In the genomic region with DNA sequence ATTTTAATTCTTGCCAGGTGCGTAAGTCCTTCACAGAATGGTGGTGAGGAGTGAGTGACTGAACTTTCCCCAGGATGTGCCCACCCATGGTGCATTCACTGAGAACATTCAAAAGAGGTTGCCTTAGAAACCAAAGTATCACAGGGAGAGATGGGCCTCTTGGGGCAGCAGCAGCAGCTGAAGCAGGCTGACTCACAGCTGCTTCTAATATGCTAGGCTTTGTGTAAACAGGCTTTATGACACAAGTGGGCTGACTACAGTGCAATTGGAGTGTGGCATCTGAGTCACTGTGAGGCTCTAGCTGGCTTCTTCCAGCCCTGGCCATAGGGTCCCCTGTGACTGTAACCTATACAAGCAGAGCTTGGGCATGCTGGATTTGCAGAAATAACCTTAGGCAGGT, we compare ENCODE assay signal across 1 cellular context.
TF ChIP-seq lines count a peak whose summit lies in the region.

No MANE protein-coding gene starts in this region.

TF ChIP-seq in HEK293, 187 proteins besides CTCF, POLR2A, EP300 and RAD21 (continued from another document and continues in another):
- TF ChIP-seq, protein P1, sequence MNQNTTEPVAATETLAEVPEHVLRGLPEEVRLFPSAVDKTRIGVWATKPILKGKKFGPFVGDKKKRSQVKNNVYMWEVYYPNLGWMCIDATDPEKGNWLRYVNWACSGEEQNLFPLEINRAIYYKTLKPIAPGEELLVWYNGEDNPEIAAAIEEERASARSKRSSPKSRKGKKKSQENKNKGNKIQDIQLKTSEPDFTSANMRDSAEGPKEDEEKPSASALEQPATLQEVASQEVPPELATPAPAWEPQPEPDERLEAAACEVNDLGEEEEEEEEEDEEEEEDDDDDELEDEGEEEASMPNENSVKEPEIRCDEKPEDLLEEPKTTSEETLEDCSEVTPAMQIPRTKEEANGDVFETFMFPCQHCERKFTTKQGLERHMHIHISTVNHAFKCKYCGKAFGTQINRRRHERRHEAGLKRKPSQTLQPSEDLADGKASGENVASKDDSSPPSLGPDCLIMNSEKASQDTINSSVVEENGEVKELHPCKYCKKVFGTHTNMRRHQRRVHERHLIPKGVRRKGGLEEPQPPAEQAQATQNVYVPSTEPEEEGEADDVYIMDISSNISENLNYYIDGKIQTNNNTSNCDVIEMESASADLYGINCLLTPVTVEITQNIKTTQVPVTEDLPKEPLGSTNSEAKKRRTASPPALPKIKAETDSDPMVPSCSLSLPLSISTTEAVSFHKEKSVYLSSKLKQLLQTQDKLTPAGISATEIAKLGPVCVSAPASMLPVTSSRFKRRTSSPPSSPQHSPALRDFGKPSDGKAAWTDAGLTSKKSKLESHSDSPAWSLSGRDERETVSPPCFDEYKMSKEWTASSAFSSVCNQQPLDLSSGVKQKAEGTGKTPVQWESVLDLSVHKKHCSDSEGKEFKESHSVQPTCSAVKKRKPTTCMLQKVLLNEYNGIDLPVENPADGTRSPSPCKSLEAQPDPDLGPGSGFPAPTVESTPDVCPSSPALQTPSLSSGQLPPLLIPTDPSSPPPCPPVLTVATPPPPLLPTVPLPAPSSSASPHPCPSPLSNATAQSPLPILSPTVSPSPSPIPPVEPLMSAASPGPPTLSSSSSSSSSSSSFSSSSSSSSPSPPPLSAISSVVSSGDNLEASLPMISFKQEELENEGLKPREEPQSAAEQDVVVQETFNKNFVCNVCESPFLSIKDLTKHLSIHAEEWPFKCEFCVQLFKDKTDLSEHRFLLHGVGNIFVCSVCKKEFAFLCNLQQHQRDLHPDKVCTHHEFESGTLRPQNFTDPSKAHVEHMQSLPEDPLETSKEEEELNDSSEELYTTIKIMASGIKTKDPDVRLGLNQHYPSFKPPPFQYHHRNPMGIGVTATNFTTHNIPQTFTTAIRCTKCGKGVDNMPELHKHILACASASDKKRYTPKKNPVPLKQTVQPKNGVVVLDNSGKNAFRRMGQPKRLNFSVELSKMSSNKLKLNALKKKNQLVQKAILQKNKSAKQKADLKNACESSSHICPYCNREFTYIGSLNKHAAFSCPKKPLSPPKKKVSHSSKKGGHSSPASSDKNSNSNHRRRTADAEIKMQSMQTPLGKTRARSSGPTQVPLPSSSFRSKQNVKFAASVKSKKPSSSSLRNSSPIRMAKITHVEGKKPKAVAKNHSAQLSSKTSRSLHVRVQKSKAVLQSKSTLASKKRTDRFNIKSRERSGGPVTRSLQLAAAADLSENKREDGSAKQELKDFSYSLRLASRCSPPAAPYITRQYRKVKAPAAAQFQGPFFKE (tag by site-specific recombination; IDR thresholded peaks at IDR 0.05; ENCODE audit: borderline replicate concordance) = no peak
- peak; percentile 92 for TF ChIP-seq ZNF184 (tag by site-specific recombination; IDR thresholded peaks at IDR 0.05)
- TF ChIP-seq ZNF121 (tag by site-specific recombination; IDR thresholded peaks at IDR 0.05) = no peak
- TF ChIP-seq ZNF791 (tag by site-specific recombination; IDR thresholded peaks at IDR 0.05) = no peak
- no peak for TF ChIP-seq BCL11B (tag by site-specific recombination; IDR thresholded peaks at IDR 0.05; ENCODE audit: low read depth)
- TF ChIP-seq KLF1 (tag by site-specific recombination; IDR thresholded peaks at IDR 0.05) = no peak
- no peak for TF ChIP-seq KLF7 (tag by site-specific recombination; IDR thresholded peaks at IDR 0.05; ENCODE audit: borderline replicate concordance)
- peak; percentile 47; the same call in 1 of the 2 replicates for TF ChIP-seq SCRT2 (tag by site-specific recombination; IDR thresholded peaks at IDR 0.05)
- TF ChIP-seq ZNF341 (tag by site-specific recombination; IDR thresholded peaks at IDR 0.05; ENCODE audit: low read depth) = no peak
- no peak for TF ChIP-seq ZFP69B (tag by site-specific recombination; IDR thresholded peaks at IDR 0.05)
- TF ChIP-seq, protein P2, sequence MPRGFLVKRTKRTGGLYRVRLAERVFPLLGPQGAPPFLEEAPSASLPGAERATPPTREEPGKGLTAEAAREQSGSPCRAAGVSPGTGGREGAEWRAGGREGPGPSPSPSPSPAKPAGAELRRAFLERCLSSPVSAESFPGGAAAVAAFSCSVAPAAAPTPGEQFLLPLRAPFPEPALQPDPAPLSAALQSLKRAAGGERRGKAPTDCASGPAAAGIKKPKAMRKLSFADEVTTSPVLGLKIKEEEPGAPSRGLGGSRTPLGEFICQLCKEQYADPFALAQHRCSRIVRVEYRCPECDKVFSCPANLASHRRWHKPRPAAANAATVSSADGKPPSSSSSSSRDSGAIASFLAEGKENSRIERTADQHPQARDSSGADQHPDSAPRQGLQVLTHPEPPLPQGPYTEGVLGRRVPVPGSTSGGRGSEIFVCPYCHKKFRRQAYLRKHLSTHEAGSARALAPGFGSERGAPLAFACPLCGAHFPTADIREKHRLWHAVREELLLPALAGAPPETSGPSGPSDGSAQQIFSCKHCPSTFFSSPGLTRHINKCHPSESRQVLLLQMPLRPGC (tag by site-specific recombination; IDR thresholded peaks at IDR 0.05) = peak; percentile 90
- TF ChIP-seq ZNF792 (tag by site-specific recombination; IDR thresholded peaks at IDR 0.05) = no peak
- TF ChIP-seq ZNF521 (tag by site-specific recombination; IDR thresholded peaks at IDR 0.05) = no peak
- no peak for TF ChIP-seq ZNF157 (tag by site-specific recombination; IDR thresholded peaks at IDR 0.05)
- TF ChIP-seq ZNF112 (tag by site-specific recombination; IDR thresholded peaks at IDR 0.05) = no peak
- no peak for TF ChIP-seq ZNF585B (tag by site-specific recombination; IDR thresholded peaks at IDR 0.05)
- peak; percentile 80 for TF ChIP-seq GLIS1 (tag by site-specific recombination; IDR thresholded peaks at IDR 0.05)
- TF ChIP-seq ZNF433 (tag by site-specific recombination; IDR thresholded peaks at IDR 0.05; ENCODE audit: low read depth) = no peak
- TF ChIP-seq ZNF777 (tag by site-specific recombination; IDR thresholded peaks at IDR 0.05; ENCODE audit: borderline replicate concordance) = no peak
- TF ChIP-seq, protein P3, sequence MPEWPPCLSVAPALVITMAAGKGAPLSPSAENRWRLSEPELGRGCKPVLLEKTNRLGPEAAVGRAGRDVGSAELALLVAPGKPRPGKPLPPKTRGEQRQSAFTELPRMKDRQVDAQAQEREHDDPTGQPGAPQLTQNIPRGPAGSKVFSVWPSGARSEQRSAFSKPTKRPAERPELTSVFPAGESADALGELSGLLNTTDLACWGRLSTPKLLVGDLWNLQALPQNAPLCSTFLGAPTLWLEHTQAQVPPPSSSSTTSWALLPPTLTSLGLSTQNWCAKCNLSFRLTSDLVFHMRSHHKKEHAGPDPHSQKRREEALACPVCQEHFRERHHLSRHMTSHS (tag by site-specific recombination; IDR thresholded peaks at IDR 0.05) = no peak
- no peak for TF ChIP-seq ZNF416 (tag by site-specific recombination; IDR thresholded peaks at IDR 0.05)
- no peak for TF ChIP-seq ZNF302 (tag by site-specific recombination; IDR thresholded peaks at IDR 0.05; ENCODE audit: low read depth)
- no peak for TF ChIP-seq ZFP41 (tag by site-specific recombination; IDR thresholded peaks at IDR 0.05; ENCODE audit: borderline replicate concordance)
- TF ChIP-seq ZNF146 (tag by site-specific recombination; IDR thresholded peaks at IDR 0.05) = no peak
- no peak for TF ChIP-seq ZNF626 (tag by site-specific recombination; IDR thresholded peaks at IDR 0.05)
- TF ChIP-seq ZNF426 (tag by site-specific recombination; IDR thresholded peaks at IDR 0.05) = no peak
- TF ChIP-seq, protein P4, sequence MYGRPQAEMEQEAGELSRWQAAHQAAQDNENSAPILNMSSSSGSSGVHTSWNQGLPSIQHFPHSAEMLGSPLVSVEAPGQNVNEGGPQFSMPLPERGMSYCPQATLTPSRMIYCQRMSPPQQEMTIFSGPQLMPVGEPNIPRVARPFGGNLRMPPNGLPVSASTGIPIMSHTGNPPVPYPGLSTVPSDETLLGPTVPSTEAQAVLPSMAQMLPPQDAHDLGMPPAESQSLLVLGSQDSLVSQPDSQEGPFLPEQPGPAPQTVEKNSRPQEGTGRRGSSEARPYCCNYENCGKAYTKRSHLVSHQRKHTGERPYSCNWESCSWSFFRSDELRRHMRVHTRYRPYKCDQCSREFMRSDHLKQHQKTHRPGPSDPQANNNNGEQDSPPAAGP (tag by site-specific recombination; IDR thresholded peaks at IDR 0.05) = peak; percentile 88
- TF ChIP-seq, protein P5, sequence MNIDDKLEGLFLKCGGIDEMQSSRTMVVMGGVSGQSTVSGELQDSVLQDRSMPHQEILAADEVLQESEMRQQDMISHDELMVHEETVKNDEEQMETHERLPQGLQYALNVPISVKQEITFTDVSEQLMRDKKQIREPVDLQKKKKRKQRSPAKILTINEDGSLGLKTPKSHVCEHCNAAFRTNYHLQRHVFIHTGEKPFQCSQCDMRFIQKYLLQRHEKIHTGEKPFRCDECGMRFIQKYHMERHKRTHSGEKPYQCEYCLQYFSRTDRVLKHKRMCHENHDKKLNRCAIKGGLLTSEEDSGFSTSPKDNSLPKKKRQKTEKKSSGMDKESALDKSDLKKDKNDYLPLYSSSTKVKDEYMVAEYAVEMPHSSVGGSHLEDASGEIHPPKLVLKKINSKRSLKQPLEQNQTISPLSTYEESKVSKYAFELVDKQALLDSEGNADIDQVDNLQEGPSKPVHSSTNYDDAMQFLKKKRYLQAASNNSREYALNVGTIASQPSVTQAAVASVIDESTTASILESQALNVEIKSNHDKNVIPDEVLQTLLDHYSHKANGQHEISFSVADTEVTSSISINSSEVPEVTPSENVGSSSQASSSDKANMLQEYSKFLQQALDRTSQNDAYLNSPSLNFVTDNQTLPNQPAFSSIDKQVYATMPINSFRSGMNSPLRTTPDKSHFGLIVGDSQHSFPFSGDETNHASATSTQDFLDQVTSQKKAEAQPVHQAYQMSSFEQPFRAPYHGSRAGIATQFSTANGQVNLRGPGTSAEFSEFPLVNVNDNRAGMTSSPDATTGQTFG (tag by site-specific recombination; IDR thresholded peaks at IDR 0.05; ENCODE audit: borderline replicate concordance) = no peak
- TF ChIP-seq ZBTB48 (tag by site-specific recombination; IDR thresholded peaks at IDR 0.05) = no peak
- no peak for TF ChIP-seq ZSCAN16 (tag by site-specific recombination; IDR thresholded peaks at IDR 0.05)
- peak; percentile 99 for TF ChIP-seq TRIM28 (IDR thresholded peaks at IDR 0.05; ENCODE audit: borderline replicate concordance, low read length)
- TF ChIP-seq, protein P6, sequence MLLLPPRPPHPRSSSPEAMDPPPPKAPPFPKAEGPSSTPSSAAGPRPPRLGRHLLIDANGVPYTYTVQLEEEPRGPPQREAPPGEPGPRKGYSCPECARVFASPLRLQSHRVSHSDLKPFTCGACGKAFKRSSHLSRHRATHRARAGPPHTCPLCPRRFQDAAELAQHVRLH (tag by site-specific recombination; IDR thresholded peaks at IDR 0.05) = no peak
- TF ChIP-seq GLIS2 (tag by site-specific recombination; IDR thresholded peaks at IDR 0.05) = no peak
- no peak for TF ChIP-seq ZNF214 (tag by site-specific recombination; IDR thresholded peaks at IDR 0.05; ENCODE audit: borderline replicate concordance)
- no peak for TF ChIP-seq ZNF48 (tag by site-specific recombination; IDR thresholded peaks at IDR 0.05)
- TF ChIP-seq ZBTB1 (tag by site-specific recombination; IDR thresholded peaks at IDR 0.05) = peak; percentile 51; the same call in 1 of the 2 replicates
- TF ChIP-seq, protein P7, sequence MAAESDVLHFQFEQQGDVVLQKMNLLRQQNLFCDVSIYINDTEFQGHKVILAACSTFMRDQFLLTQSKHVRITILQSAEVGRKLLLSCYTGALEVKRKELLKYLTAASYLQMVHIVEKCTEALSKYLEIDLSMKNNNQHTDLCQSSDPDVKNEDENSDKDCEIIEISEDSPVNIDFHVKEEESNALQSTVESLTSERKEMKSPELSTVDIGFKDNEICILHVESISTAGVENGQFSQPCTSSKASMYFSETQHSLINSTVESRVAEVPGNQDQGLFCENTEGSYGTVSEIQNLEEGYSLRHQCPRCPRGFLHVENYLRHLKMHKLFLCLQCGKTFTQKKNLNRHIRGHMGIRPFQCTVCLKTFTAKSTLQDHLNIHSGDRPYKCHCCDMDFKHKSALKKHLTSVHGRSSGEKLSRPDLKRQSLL (tag by site-specific recombination; IDR thresholded peaks at IDR 0.05) = no peak
- TF ChIP-seq, protein P8, sequence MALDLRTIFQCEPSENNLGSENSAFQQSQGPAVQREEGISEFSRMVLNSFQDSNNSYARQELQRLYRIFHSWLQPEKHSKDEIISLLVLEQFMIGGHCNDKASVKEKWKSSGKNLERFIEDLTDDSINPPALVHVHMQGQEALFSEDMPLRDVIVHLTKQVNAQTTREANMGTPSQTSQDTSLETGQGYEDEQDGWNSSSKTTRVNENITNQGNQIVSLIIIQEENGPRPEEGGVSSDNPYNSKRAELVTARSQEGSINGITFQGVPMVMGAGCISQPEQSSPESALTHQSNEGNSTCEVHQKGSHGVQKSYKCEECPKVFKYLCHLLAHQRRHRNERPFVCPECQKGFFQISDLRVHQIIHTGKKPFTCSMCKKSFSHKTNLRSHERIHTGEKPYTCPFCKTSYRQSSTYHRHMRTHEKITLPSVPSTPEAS (tag by site-specific recombination; IDR thresholded peaks at IDR 0.05) = no peak
- no peak; the same call in 1 of the 2 replicates for TF ChIP-seq ZNF133 (tag by site-specific recombination; IDR thresholded peaks at IDR 0.05)
- no peak for TF ChIP-seq ZNF658 (tag by site-specific recombination; IDR thresholded peaks at IDR 0.05)
- TF ChIP-seq ZNF843 (tag by site-specific recombination; IDR thresholded peaks at IDR 0.05) = no peak
- TF ChIP-seq ZNF2 (tag by site-specific recombination; IDR thresholded peaks at IDR 0.05) = 0 out of 2 replicates have a peak, but pooled peaks have one; percentile 30
- no peak for TF ChIP-seq GFI1B (tag by site-specific recombination; IDR thresholded peaks at IDR 0.05)
- TF ChIP-seq ZFHX2 (tag by site-specific recombination; conservative IDR thresholded peaks at IDR 0.05) = peak; percentile 33; the same call in 1 of the 2 replicates
- TF ChIP-seq ZBTB20 (tag by site-specific recombination; IDR thresholded peaks at IDR 0.05) = no peak
- TF ChIP-seq ZNF670 (tag by site-specific recombination; IDR thresholded peaks at IDR 0.05; ENCODE audit: low read depth) = no peak
- TF ChIP-seq ZNF837 (tag by site-specific recombination; IDR thresholded peaks at IDR 0.05) = no peak
- TF ChIP-seq ZNF174 (tag by site-specific recombination; IDR thresholded peaks at IDR 0.05) = no peak
- no peak for TF ChIP-seq SCRT1 (tag by site-specific recombination; IDR thresholded peaks at IDR 0.05; ENCODE audit: borderline replicate concordance)
- no peak for TF ChIP-seq ZNF274 (IDR thresholded peaks at IDR 0.05; ENCODE audit: low read length)
- TF ChIP-seq ZNF274 (tag by site-specific recombination; IDR thresholded peaks at IDR 0.05; ENCODE audit: borderline replicate concordance) = no peak
- TF ChIP-seq, protein P9, sequence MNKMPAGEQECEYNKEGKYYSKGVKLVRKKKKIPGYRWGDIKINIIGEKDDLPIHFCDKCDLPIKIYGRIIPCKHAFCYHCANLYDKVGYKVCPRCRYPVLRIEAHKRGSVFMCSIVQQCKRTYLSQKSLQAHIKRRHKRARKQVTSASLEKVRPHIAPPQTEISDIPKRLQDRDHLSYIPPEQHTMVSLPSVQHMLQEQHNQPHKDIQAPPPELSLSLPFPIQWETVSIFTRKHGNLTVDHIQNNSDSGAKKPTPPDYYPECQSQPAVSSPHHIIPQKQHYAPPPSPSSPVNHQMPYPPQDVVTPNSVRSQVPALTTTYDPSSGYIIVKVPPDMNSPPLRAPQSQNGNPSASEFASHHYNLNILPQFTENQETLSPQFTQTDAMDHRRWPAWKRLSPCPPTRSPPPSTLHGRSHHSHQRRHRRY (tag by site-specific recombination; IDR thresholded peaks at IDR 0.05) = no peak
- TF ChIP-seq TCF7L2 (IDR thresholded peaks at IDR 0.05; ENCODE audit: borderline replicate concordance, low read depth, low read length) = no peak
- peak; percentile 20 for TF ChIP-seq SETDB1 (IDR thresholded peaks at IDR 0.05; ENCODE audit: insufficient read length, low read length)
- peak; percentile 93 for TF ChIP-seq ZNF423 (tag by site-specific recombination; IDR thresholded peaks at IDR 0.05)
- peak; percentile 80; the same call in 1 of the 2 replicates for TF ChIP-seq ZSCAN30 (tag by site-specific recombination; IDR thresholded peaks at IDR 0.05)
